Comparison of ENCODE assay signal across 8 cellular contexts in genomic region chr17:38451840-38452529, GRCh38. TPM values are rescaled to one million over a fixed set of nuclear protein-coding genes. Genes with fewer than 3 reads are reported as not detected.
A peak's percentile ranks its signal among the peaks of the same experiment; 100 is the strongest.
DNase-seq lines count a peak whose midpoint lies in the region; ATAC-seq and TF ChIP-seq lines count a peak whose summit lies in the region.

No MANE protein-coding gene starts in this region.

- H3F3A ChIP-seq in SK-N-SH (replicated peaks; ENCODE audit: insufficient read depth) = peaks cover 6% of the 10 kb centered on the region

- H3K9ac ChIP-seq in SK-N-SH = peak overlapping the region; percentile 45; the same call in 1 of the 2 replicates

- intact Hi-C loops in psoas muscle (cut with DNase I) = no loop called here

- peaks cover 94% of the 10 kb centered on the region for H3K79me2 ChIP-seq in SK-N-SH (ENCODE audit: insufficient read depth)

- H3K27me3 ChIP-seq in SK-N-SH (ENCODE audit: insufficient read depth) (no peaks in the 10 kb centered on the region), psoas muscle (ENCODE audit: insufficient read depth in 3 of 3, low read length in 2 of 3) (no peaks in the 10 kb centered on the region)

- no peaks in the 10 kb centered on the region for H3K9me2 ChIP-seq in SK-N-SH

- CTCF ChIA-PET in SK-N-SH (lab: Yijun Ruan, JAX) = interaction anchor here (0.6 to 3.3 kb wide), 8 partner anchors 8 to 211 kb away, joined by 3 to 14 read pairs (median 4); no protein-coding TSS in a partner anchor

- TF ChIP-seq CTCF in SK-N-SH (IDR thresholded peaks at IDR 0.05) (no peak), fibroblast of villous mesenchyme (IDR thresholded peaks at IDR 0.05; ENCODE audit: insufficient read depth, low read depth, low read length) (no peak), psoas muscle (IDR thresholded peaks at IDR 0.05) (no peak)

- POLR2A ChIA-PET in SK-N-SH (lab: Yijun Ruan, JAX) = no interaction called here

- TF ChIP-seq EP300 in SK-N-SH (IDR thresholded peaks at IDR 0.05; ENCODE audit: borderline replicate concordance in 1 of 2, low read depth in 1 of 2, low read length in 1 of 2) = peak in 1 of 2 experiments; percentile 66; a peak in 1 of 4 replicates

- H3K4me2 ChIP-seq in SK-N-SH = peak overlapping the region; percentile 73

- peak overlapping the region; percentile 74 to 78; a peak in 3 of 4 replicates for H3K27ac ChIP-seq in SK-N-SH (ENCODE audit: low read depth in 2 of 2, low read length in 1 of 2)
- peak overlapping the region; percentile 61 for H3K27ac ChIP-seq in psoas muscle

- WGBS in SK-N-SH (ENCODE audit: low lambda C conversion rate) = 51% methylated on average over 18 of the region's 18 CpGs
- WGBS in psoas muscle, 3 donors = 46 to 56% (median 54%) methylated on average over 13 to 18 of the region's 18 CpGs

- peaks cover 45 to 66% of the 10 kb centered on the region in 2 experiments; a peak in 3 of 4 replicates for H3K4me1 ChIP-seq in SK-N-SH (ENCODE audit: control insufficient read depth in 1 of 2, insufficient read depth in 2 of 2, low read depth in 1 of 2, low read length in 1 of 2)
- peaks cover 49% of the 10 kb centered on the region for H3K4me1 ChIP-seq in psoas muscle

- H3K9me3 ChIP-seq in SK-N-SH = no peaks in the 10 kb centered on the region
- no peaks in the 10 kb centered on the region for H3K9me3 ChIP-seq in psoas muscle

- ATAC-seq in psoas muscle = no peak
- ATAC-seq in GM18519 (IDR thresholded peaks at IDR 0.05; ENCODE audit: low FRiP score, unreplicated experiment) = no peak

- H3K4me3 ChIP-seq in SK-N-SH (ENCODE audit: low read depth in 2 of 2, low read length in 1 of 2) = peak overlapping the region; percentile 0 to 20; a peak in 2 of 4 replicates
- peak overlapping the region; percentile 62 for H3K4me3 ChIP-seq in fibroblast of villous mesenchyme (ENCODE audit: low read depth, low read length)
- peak overlapping the region; percentile 38 for H3K4me3 ChIP-seq in psoas muscle

- no peak overlapping the region for H2AFZ ChIP-seq in SK-N-SH (ENCODE audit: low read depth)

- H4K20me1 ChIP-seq in SK-N-SH (ENCODE audit: insufficient read depth) = peaks cover 24% of the 10 kb centered on the region

- H3K36me3 ChIP-seq in SK-N-SH (replicated peaks in 1 of 2; ENCODE audit: control insufficient read depth in 1 of 2, insufficient read depth in 2 of 2, low read length in 1 of 2) = no peaks in the 10 kb centered on the region
- H3K36me3 ChIP-seq in psoas muscle (ENCODE audit: insufficient read depth in 1 of 2, low read depth in 1 of 2) = no peaks in the 10 kb centered on the region

- DNase-seq in EL (peak; percentile 98), SK-N-SH (no peak), fibroblast of villous mesenchyme (ENCODE audit: low read depth) (peak; percentile 93), psoas muscle (no peak), globus pallidus (ENCODE audit: low spot score) (no peak), NAMALWA (ENCODE audit: low spot score) (no peak), NCI-H69 (lab: John Stamatoyannopoulos, UW) (no peak)

- TF ChIP-seq RAD21 in SK-N-SH (IDR thresholded peaks at IDR 0.05; ENCODE audit: low read length) = no peak

TF ChIP-seq in SK-N-SH, 30 proteins besides CTCF, POLR2A, EP300 and RAD21 (continues in another document):
- no peak for TF ChIP-seq RFX5 (IDR thresholded peaks at IDR 0.05; ENCODE audit: low read length)
- peak; percentile 38; the same call in 1 of the 2 replicates for TF ChIP-seq JUND (IDR thresholded peaks at IDR 0.05)
- no peak for TF ChIP-seq SMC3 (IDR thresholded peaks at IDR 0.05; ENCODE audit: low read depth, low read length)
- no peak for TF ChIP-seq IRF3 (IDR thresholded peaks at IDR 0.05; ENCODE audit: low read depth, low read length)
- TF ChIP-seq NFIC (IDR thresholded peaks at IDR 0.05; ENCODE audit: borderline replicate concordance) = peak; percentile 71
- TF ChIP-seq CHD2 (IDR thresholded peaks at IDR 0.05; ENCODE audit: low read length, partially characterized antibody) = peak; percentile 18
- TF ChIP-seq FOXJ3 (CRISPR knock-in tag; IDR thresholded peaks at IDR 0.05) = no peak
- TF ChIP-seq TAF1 (IDR thresholded peaks at IDR 0.05; ENCODE audit: borderline replicate concordance, low read depth, low read length) = no peak
- TF ChIP-seq REST (IDR thresholded peaks at IDR 0.05; ENCODE audit: low read depth, low read length) = no peak
- no peak for TF ChIP-seq ZBTB33 (IDR thresholded peaks at IDR 0.05; ENCODE audit: borderline replicate concordance, low read depth)
- TF ChIP-seq MEF2A (IDR thresholded peaks at IDR 0.05; ENCODE audit: borderline replicate concordance, low read depth) = no peak
- TF ChIP-seq NRF1 (IDR thresholded peaks at IDR 0.05; ENCODE audit: low read depth, low read length) = no peak
- no peak for TF ChIP-seq RCOR1 (IDR thresholded peaks at IDR 0.05; ENCODE audit: low read length)
- no peak for TF ChIP-seq GABPA (IDR thresholded peaks at IDR 0.05; ENCODE audit: low read depth)
- peak; percentile 53; the same call in 1 of the 2 replicates for TF ChIP-seq RXRA (IDR thresholded peaks at IDR 0.05; ENCODE audit: borderline replicate concordance, low read depth)
- TF ChIP-seq TCF12 (IDR thresholded peaks at IDR 0.05) = peak; percentile 85
- no peak for TF ChIP-seq ELF1 (IDR thresholded peaks at IDR 0.05)
- no peak for TF ChIP-seq GATA2 (CRISPR knock-in tag; IDR thresholded peaks at IDR 0.05)
- peak; percentile 92 for TF ChIP-seq MAX (IDR thresholded peaks at IDR 0.05; ENCODE audit: low read depth)
- TF ChIP-seq USF2 (IDR thresholded peaks at IDR 0.05; ENCODE audit: borderline replicate concordance, low read depth, low read length) = no peak
- TF ChIP-seq FOXM1 (IDR thresholded peaks at IDR 0.05; ENCODE audit: low read depth) = no peak

RNA-seq across cellular contexts. Expression of gene ARHGAP23, which starts 23.7 kb away (rescaled TPM):
- polyA plus RNA-seq in SK-N-SH (2012; rRNA removed) = 10.6 and 19.2 TPM in 2 replicates
- 14.2 and 19.1 TPM in 2 replicates for polyA plus RNA-seq in SK-N-SH (2012; cell fraction: cytosol; rRNA removed)
- 31.5 and 36.7 TPM in 2 replicates for polyA plus RNA-seq in SK-N-SH (2012; cell fraction: nucleus; rRNA removed)
- total RNA-seq in fibroblast of villous mesenchyme = 53.8 and 66.1 TPM in 2 replicates
- total RNA-seq in psoas muscle = 10 to 100 TPM; 23.6 to 35.8 (median 23.7) TPM
- polyA plus RNA-seq in psoas muscle = 10 to 100 TPM in 1 of 3 donors, 1 to 10 TPM in 2; 7.6 to 11.8 (median 9.6) TPM

Comparison
In these comparisons a context has a peak if more than half of its experiments do, and no peak if none do; other contexts are left out.
1. DNase-seq: peak in EL (single experiment) and fibroblast of villous mesenchyme (single experiment); none in SK-N-SH (single experiment), psoas muscle (0 of 2), globus pallidus (single experiment), NAMALWA (single experiment) and NCI-H69 (single experiment).
2. H3K4me3 ChIP-seq: peak in every context shown above with its lines; median percentile 62 in fibroblast of villous mesenchyme; 38 in psoas muscle; 10 in SK-N-SH.